Comparison of ENCODE assay signal across 23 cellular contexts in the genomic region with DNA sequence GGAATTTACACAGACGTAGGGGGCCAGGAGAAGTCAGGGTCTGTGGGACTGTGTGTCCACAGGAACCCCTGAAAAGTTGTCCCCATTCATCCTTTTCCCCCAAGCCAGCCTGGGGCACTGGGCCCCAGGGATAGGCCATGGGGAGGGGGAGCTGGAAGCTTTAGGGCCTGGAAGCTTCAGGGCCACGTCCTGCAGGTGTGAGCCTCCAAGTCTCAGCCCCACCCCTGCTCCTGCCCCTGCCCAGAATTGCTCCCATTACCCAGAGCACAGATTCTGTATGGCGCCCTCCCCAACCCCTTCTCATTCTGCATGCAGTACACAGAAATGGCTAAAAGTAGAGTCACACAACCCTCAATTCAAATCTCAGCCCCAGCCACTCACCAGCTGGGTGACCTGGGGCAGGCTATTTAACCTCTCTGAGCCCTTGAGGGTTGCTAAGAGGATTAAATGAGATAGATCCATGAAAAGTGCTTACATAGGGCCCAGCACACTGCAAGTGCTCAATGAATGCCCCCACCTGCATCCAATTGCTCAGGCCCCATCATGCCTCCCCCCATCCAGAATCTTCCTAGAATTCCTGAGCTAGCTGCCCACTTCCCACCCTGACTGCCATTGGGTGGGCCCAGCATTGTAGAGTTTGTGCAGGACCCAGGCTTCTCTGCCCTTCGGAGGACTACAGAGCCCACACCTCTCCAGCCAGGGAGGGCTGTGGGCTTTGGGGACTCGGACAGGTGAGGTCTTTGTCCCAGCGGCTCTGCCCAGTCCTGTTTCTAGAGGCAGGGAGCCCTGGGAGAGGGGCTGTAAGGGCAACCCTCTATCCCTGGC. TPM values are rescaled to one million over a fixed set of nuclear protein-coding genes. Genes with fewer than 3 reads are reported as not detected.
DNase-seq lines count a peak whose midpoint lies in the region; ATAC-seq, FAIRE-seq and TF ChIP-seq lines count a peak whose summit lies in the region.
"Had no signal": no experiment of that assay in that cellular context is flagged by ENCODE, and none has a peak within 500 bp of the region (broad histone marks: within the 10 kb centered on the region; RNA-seq: fewer than 3 reads in every experiment).

No MANE protein-coding gene starts in this region.

- intact Hi-C loops in right lobe of liver (cut with DNase I) (loop anchor here (10.0 kb wide), 2 partner anchors 148 to 288 kb away; no protein-coding TSS in a partner anchor), HepG2 (cut with micrococcal nuclease; ENCODE audit: unreplicated experiment) (no loop called here), K562 (cut with micrococcal nuclease) (no loop called here), aorta (cut with DNase I) (no loop called here)

- TF ChIP-seq POLR2A in right lobe of liver (IDR thresholded peaks at IDR 0.05) (no peak), HepG2 (IDR thresholded peaks at IDR 0.05; ENCODE audit: insufficient read depth in 1 of 2, low read depth in 2 of 2, low read length in 2 of 2) (no peak), K562 (conservative IDR thresholded peaks at IDR 0.05) (no peak)

- peaks cover 2% of the 10 kb centered on the region for H3K9me1 ChIP-seq in K562 (ENCODE audit: control insufficient read depth, insufficient read depth, low read length)

- no peak for TF ChIP-seq CTCF in right lobe of liver (IDR thresholded peaks at IDR 0.05)
- TF ChIP-seq CTCF in HepG2 (CRISPR knock-in tag; IDR thresholded peaks at IDR 0.05): no peak
- no peak for TF ChIP-seq CTCF in K562 (IDR thresholded peaks at IDR 0.05 in 2 of 3, conservative IDR thresholded peaks at IDR 0.05 in 1 of 3; ENCODE audit: insufficient read depth in 2 of 3, low read depth in 1 of 3, low read length in 3 of 3)
- no peak for TF ChIP-seq CTCF in osteoblast (IDR thresholded peaks at IDR 0.05; ENCODE audit: extremely low read depth, low read depth, low read length)

- TF ChIP-seq RAD21 in HepG2 (CRISPR knock-in tag; IDR thresholded peaks at IDR 0.05): no peak
- TF ChIP-seq RAD21 in K562 (CRISPR knock-in tag; conservative IDR thresholded peaks at IDR 0.05 in 1 of 2, IDR thresholded peaks at IDR 0.05 in 1 of 2): no peak

- no peak for FAIRE-seq in HepG2 (lab: Jason Lieb, UNC)
- no peak for FAIRE-seq in K562 (lab: Jason Lieb, UNC)

- ATAC-seq in right lobe of liver (no peak), HepG2 (no peak), K562 (no peak), aorta (ENCODE audit: low FRiP score) (no peak), GM18870 (IDR thresholded peaks at IDR 0.05; ENCODE audit: unreplicated experiment) (no peak)

- in situ Hi-C loops in HepG2 (cut with HindIII; ENCODE audit: extremely low pct_ligation_motif_present, low pct_unique_long_range_greater_than_20kb) (no loop called here), K562 (cut with MboI) (loop anchor here (25.0 kb wide), 1 partner anchor 150 kb away; the partner anchor contains the start of gene ALPL)

- H3K4me2 ChIP-seq in HepG2 (ENCODE audit: low read depth, low read length): no peak overlapping the region
- no peak overlapping the region for H3K4me2 ChIP-seq in K562 (ENCODE audit: insufficient read depth, low read length)
- no peak overlapping the region for H3K4me2 ChIP-seq in osteoblast (ENCODE audit: insufficient read depth, low read length)
- H3K4me2 ChIP-seq: GM23338, PC-9 had no signal

- H2AFZ ChIP-seq in HepG2 (ENCODE audit: low read length) (no peak overlapping the region), K562 (ENCODE audit: low read depth, low read length) (no peak overlapping the region), osteoblast (ENCODE audit: low read length) (no peak overlapping the region)
- H2AFZ ChIP-seq: GM23338, PC-9 had no signal

- 83% methylated on average over 1 of the region's 6 CpGs for WGBS in right lobe of liver (ENCODE audit: insufficient coverage, low coverage, low lambda C conversion rate, missing lambda C conversion rate)
- WGBS in HepG2 (ENCODE audit: low lambda C conversion rate): 100% methylated on average over 4 of the region's 6 CpGs
- 47% methylated on average over 6 of the region's 6 CpGs for WGBS in K562 (ENCODE audit: insufficient coverage, low coverage, missing lambda C conversion rate)
- 71% methylated on average over 6 of the region's 6 CpGs for WGBS in aorta, 2 donors

- H3K36me3 ChIP-seq in right lobe of liver: no peaks in the 10 kb centered on the region
- H3K36me3 ChIP-seq in HepG2 (replicated peaks in 1 of 2; ENCODE audit: control insufficient read depth in 1 of 2, insufficient read depth in 2 of 2, low read length in 2 of 2): peaks cover 2 to 13% of the 10 kb centered on the region in 2 experiments; a peak in 3 of 5 replicates
- H3K36me3 ChIP-seq in K562 (ENCODE audit: control insufficient read depth, insufficient read depth, low read length): peaks cover 8% of the 10 kb centered on the region; the same call in 1 of the 3 replicates
- no peaks in the 10 kb centered on the region for H3K36me3 ChIP-seq in osteoblast (ENCODE audit: insufficient read depth, low read length)
- no peaks in the 10 kb centered on the region for H3K36me3 ChIP-seq in aorta (ENCODE audit: control insufficient read depth in 1 of 2, insufficient read depth in 2 of 2, low read length in 1 of 2)
- H3K36me3 ChIP-seq: BE2C, HAP-1 had no signal

- no peak overlapping the region for H3K27ac ChIP-seq in right lobe of liver
- H3K27ac ChIP-seq in HepG2 (ENCODE audit: extremely low read length, insufficient read depth, low read length): no peak overlapping the region
- H3K27ac ChIP-seq in K562 (ENCODE audit: extremely low read depth, low read depth, low read length): no peak overlapping the region
- no peak overlapping the region for H3K27ac ChIP-seq in osteoblast (ENCODE audit: low read depth, low read length)
- H3K27ac ChIP-seq in aorta (ENCODE audit: low read depth in 1 of 2, low read length in 2 of 2): no peak overlapping the region
- H3K27ac ChIP-seq: PC-9, SK-N-MC had no signal

- CTCF ChIA-PET in HepG2 (lab: Yijun Ruan, JAX; ENCODE audit: low intra/inter-chr PET ratio, low total read pairs): no interaction called here
- CTCF ChIA-PET in K562 (lab: Yijun Ruan, JAX; ENCODE audit: low intra/inter-chr PET ratio): interaction anchor here (0.6 to 0.7 kb wide), 2 partner anchors 98 to 301 kb away, joined by 3 read pairs; no protein-coding TSS in a partner anchor

- no peaks in the 10 kb centered on the region for H3K4me1 ChIP-seq in right lobe of liver
- H3K4me1 ChIP-seq in HepG2 (ENCODE audit: insufficient read depth, low read length): peaks cover 51% of the 10 kb centered on the region
- H3K4me1 ChIP-seq in K562 (replicated peaks in 1 of 2; ENCODE audit: control insufficient read depth in 2 of 2, insufficient read depth in 2 of 2, low read length in 2 of 2): peaks cover 13 to 33% of the 10 kb centered on the region in 2 experiments; a peak in 4 of 5 replicates
- peaks cover 7% of the 10 kb centered on the region for H3K4me1 ChIP-seq in osteoblast (ENCODE audit: insufficient read depth, low read length)
- no peaks in the 10 kb centered on the region for H3K4me1 ChIP-seq in aorta (ENCODE audit: control insufficient read depth in 1 of 2, insufficient read depth in 2 of 2, low read length in 2 of 2)
- H3K4me1 ChIP-seq: BE2C, HAP-1 had no signal

- no peak overlapping the region for H3K9ac ChIP-seq in HepG2 (ENCODE audit: insufficient read depth, low read depth, low read length)
- peak overlapping the region in 1 of 2 experiments; percentile 66; a peak in 1 of 4 replicates for H3K9ac ChIP-seq in K562 (ENCODE audit: insufficient read depth in 1 of 2, low read depth in 2 of 2, low read length in 2 of 2)

- H3K27me3 ChIP-seq in right lobe of liver: no peaks in the 10 kb centered on the region
- no peaks in the 10 kb centered on the region for H3K27me3 ChIP-seq in HepG2 (ENCODE audit: control insufficient read depth in 1 of 2, insufficient read depth in 2 of 2, low read length in 2 of 2)
- no peaks in the 10 kb centered on the region for H3K27me3 ChIP-seq in K562 (ENCODE audit: control insufficient read depth in 2 of 2, insufficient read depth in 2 of 2, low read length in 2 of 2)
- H3K27me3 ChIP-seq in osteoblast (ENCODE audit: insufficient read depth, low read length): peaks cover 31% of the 10 kb centered on the region
- no peaks in the 10 kb centered on the region for H3K27me3 ChIP-seq in aorta (ENCODE audit: control insufficient read depth in 1 of 2, insufficient read depth in 2 of 2, low read length in 1 of 2)
- H3K27me3 ChIP-seq: BE2C had no signal

- H3K9me3 ChIP-seq in right lobe of liver: no peaks in the 10 kb centered on the region
- H3K9me3 ChIP-seq in HepG2 (ENCODE audit: low read length): no peaks in the 10 kb centered on the region
- no peaks in the 10 kb centered on the region for H3K9me3 ChIP-seq in K562 (replicated peaks; ENCODE audit: control insufficient read depth, insufficient read depth, low read depth, low read length)
- no peaks in the 10 kb centered on the region for H3K9me3 ChIP-seq in osteoblast (ENCODE audit: low read depth, low read length)
- no peaks in the 10 kb centered on the region for H3K9me3 ChIP-seq in aorta (ENCODE audit: control insufficient read depth, low read length)
- H3K9me3 ChIP-seq: BE2C, HAP-1 had no signal

- H3K79me2 ChIP-seq in HepG2 (ENCODE audit: insufficient read depth, low read length): no peaks in the 10 kb centered on the region
- H3K79me2 ChIP-seq in K562 (ENCODE audit: control insufficient read depth, insufficient read depth, low read length): no peaks in the 10 kb centered on the region
- no peaks in the 10 kb centered on the region for H3K79me2 ChIP-seq in osteoblast (ENCODE audit: insufficient read depth, low read length)

- POLR2A ChIA-PET in HepG2 (lab: Yijun Ruan, JAX): no interaction called here
- POLR2A ChIA-PET in K562 (lab: Yijun Ruan, JAX): interaction anchor here (0.6 to 1.5 kb wide), 5 partner anchors 9 to 300 kb away, joined by 3 to 6 read pairs (median 3); no protein-coding TSS in a partner anchor

- peaks cover 35% of the 10 kb centered on the region for H4K20me1 ChIP-seq in HepG2 (ENCODE audit: insufficient read depth, low read length)
- peaks cover 23% of the 10 kb centered on the region for H4K20me1 ChIP-seq in K562 (replicated peaks; ENCODE audit: control insufficient read depth, insufficient read depth, low read length)
- peaks cover 13% of the 10 kb centered on the region for H4K20me1 ChIP-seq in osteoblast (ENCODE audit: insufficient read depth, low read length)

- H3K4me3 ChIP-seq in right lobe of liver (no peak overlapping the region), HepG2 (replicated peaks in 1 of 3; ENCODE audit: insufficient read depth in 1 of 3, low read depth in 2 of 3, low read length in 3 of 3) (no peak overlapping the region), K562 (no peak overlapping the region), osteoblast (ENCODE audit: insufficient read depth, low read length) (no peak overlapping the region), aorta (ENCODE audit: low read length in 2 of 2) (no peak overlapping the region)
- H3K4me3 ChIP-seq: GM23338, HAP-1, PC-9, SK-N-MC had no signal

- BruUV-seq in HepG2 (replicated peaks; lab: Mats Ljungman, UMichigan) (no TSS peak), K562 (replicated peaks; lab: Mats Ljungman, UMichigan) (no TSS peak)

- DNase-seq in right lobe of liver (peak; percentile 8 to 31 (median 28)), HepG2 (ENCODE audit: low spot score) (no peak), K562 (ENCODE audit: extremely low read depth in 1 of 4, low spot score in 3 of 4) (no peak), osteoblast (ENCODE audit: insufficient read length, low spot score, missing footprints) (peak; percentile 67), aorta (peak; percentile 26 to 29), cerebellum (ENCODE audit: low spot score) (no peak), NCI-H2081 (lab: John Stamatoyannopoulos, UW) (no peak)
- DNase-seq: BE2C; CD4-positive, CD25-positive, alpha-beta regulatory T cell; DMS79; Kasumi-1; NCI-H1694; NCI-H2081 treated with DMSO at 0.1 percent for 48 hours; NCI-H2171 treated with DMSO at 0.1 percent for 48 hours; NCI-H526 treated with DMSO at 0.1 percent for 48 hours; PC-9; RPMI8226; SHP77 treated with DMSO at 0.1 percent for 48 hours had no signal

- TF ChIP-seq EP300 in HepG2 (IDR thresholded peaks at IDR 0.05; ENCODE audit: low read depth in 2 of 2, low read length in 2 of 2) (no peak), HepG2 (CRISPR knock-in tag; IDR thresholded peaks at IDR 0.05; ENCODE audit: borderline replicate concordance) (no peak), K562 (IDR thresholded peaks at IDR 0.05; ENCODE audit: low read length) (no peak)

RNA-seq across cellular contexts. Expression of gene RAP1GAP, which starts 6.5 kb away (rescaled TPM):
- 10 to 100 TPM in 5 of 6 experiments, 1 to 10 TPM in 1; 8.0 to 38.1 (median 22.2) TPM for total RNA-seq in right lobe of liver
- total RNA-seq in HepG2 (2016; rRNA removed; fragmentation: Illumina TruSeq; extraction: Trizol): 9.7 and 11.9 TPM in 2 replicates
- total RNA-seq in HepG2 (2016; cell fraction: cytosol; rRNA removed; fragmentation: Illumina TruSeq; extraction: Trizol; ENCODE audit: low read depth): 3.8 and 5.0 TPM in 2 replicates
- 7.8 and 12.1 TPM in 2 replicates for total RNA-seq in HepG2 (2016; cell fraction: insoluble cytoplasmic fraction; rRNA removed; fragmentation: Illumina TruSeq; extraction: Trizol)
- total RNA-seq in HepG2 (2016; cell fraction: membrane; rRNA removed; fragmentation: Illumina TruSeq; extraction: Trizol): 9.5 and 11.5 TPM in 2 replicates
- 13.6 and 14.7 TPM in 2 replicates for total RNA-seq in HepG2 (2016; cell fraction: nucleus; rRNA removed; fragmentation: Illumina TruSeq; extraction: Trizol)
- polyA plus RNA-seq in HepG2 (2011; rRNA removed): 37.5 and 46.1 TPM in 2 replicates
- polyA plus RNA-seq in HepG2 (2011; cell fraction: cytosol; rRNA removed): 21.6 and 24.9 TPM in 2 replicates
- polyA plus RNA-seq in HepG2 (2011; cell fraction: nucleus; rRNA removed): 114 and 133 TPM in 2 replicates
- polyA plus RNA-seq in HepG2 (2012): 22.0 and 27.8 TPM in 2 replicates
- polyA plus RNA-seq in HepG2 (2016; cell fraction: cytosol; fragmentation: Illumina TruSeq; extraction: Trizol; ENCODE audit: low read depth): 5.3 and 7.0 TPM in 2 replicates
- polyA plus RNA-seq in HepG2 (2016; cell fraction: insoluble cytoplasmic fraction; fragmentation: Illumina TruSeq; extraction: Trizol; ENCODE audit: low read depth): 17.1 and 23.0 TPM in 2 replicates
- polyA plus RNA-seq in HepG2 (2016; cell fraction: membrane; fragmentation: Illumina TruSeq; extraction: Trizol; ENCODE audit: low read depth): 14.4 and 18.4 TPM in 2 replicates
- 58.0 and 62.8 TPM in 2 replicates for polyA plus RNA-seq in HepG2 (2016; cell fraction: nucleus; fragmentation: Illumina TruSeq; extraction: Trizol; ENCODE audit: insufficient read depth, low read depth)
- polyA minus RNA-seq in HepG2 (2011; rRNA and poly(A)+ RNA removed; ENCODE audit: low replicate concordance): 18.4 and 45.8 TPM in 2 replicates
- polyA minus RNA-seq in HepG2 (2011; cell fraction: cytosol; rRNA and poly(A)+ RNA removed): 12.8 and 14.1 TPM in 2 replicates
- polyA minus RNA-seq in HepG2 (2011; cell fraction: nucleus; rRNA and poly(A)+ RNA removed): 20.8 and 23.4 TPM in 2 replicates
- 41.9 and 97.0 TPM in 2 replicates for total RNA-seq in K562 (2011; cell fraction: chromatin; rRNA removed; ENCODE audit: low replicate concordance)
- total RNA-seq in K562 (2011; cell fraction: nucleolus; rRNA removed): 41.8 and 44.9 TPM in 2 replicates
- total RNA-seq in K562 (2011; cell fraction: nucleoplasm; rRNA removed): 34.0 and 35.7 TPM in 2 replicates
- total RNA-seq in K562 (2014; rRNA removed): 19.2 and 28.0 TPM in 2 replicates
- total RNA-seq in K562 (2014; rRNA removed; fragmentation: Illumina TruSeq; extraction: Trizol): 7.0 and 7.3 TPM in 2 replicates
- total RNA-seq in K562 (2015; rRNA removed; fragmentation: Illumina TruSeq; extraction: Trizol): 9.5 and 9.7 TPM in 2 replicates
- 30.2 and 31.0 TPM in 2 replicates for total RNA-seq in K562 (2021)
- 30.2 and 36.0 TPM in 2 replicates for polyA plus RNA-seq in K562 (2011; rRNA removed)
- polyA plus RNA-seq in K562 (2011; cell fraction: cytosol; rRNA removed): 27.3 and 36.3 TPM in 2 replicates
- 68.0 and 110 TPM in 2 replicates for polyA plus RNA-seq in K562 (2011; cell fraction: nucleus; rRNA removed)
- polyA plus RNA-seq in K562 (2012): 23.3 and 41.5 TPM in 2 replicates
- polyA plus RNA-seq in K562 (2014; fragmentation: Illumina TruSeq; extraction: Trizol): 23.5 and 26.5 TPM in 2 replicates
- polyA plus RNA-seq in K562 (2014; fragmentation: Nextera tagmentation; extraction: Ambion mirVana): under 1 TPM; 0.29 to 0.51 TPM
- polyA plus RNA-seq in K562 (2014; rRNA removed): 21.7 and 22.3 TPM in 2 replicates
- polyA minus RNA-seq in K562 (2011; rRNA and poly(A)+ RNA removed): 25.4 and 27.5 TPM in 2 replicates
- 22.4 and 26.1 TPM in 2 replicates for polyA minus RNA-seq in K562 (2011; cell fraction: cytosol; rRNA and poly(A)+ RNA removed)
- 26.9 and 27.0 TPM in 2 replicates for polyA minus RNA-seq in K562 (2011; cell fraction: nucleus; rRNA and poly(A)+ RNA removed)
- under 0.01 and 0.29 TPM in 2 replicates for total RNA-seq in osteoblast
- under 1 TPM; 0.58 to 0.84 TPM for total RNA-seq in aorta
- 1 to 10 TPM in 1 of 2 donors, under 1 TPM in 1; 0.33 to 4.9 TPM for polyA plus RNA-seq in aorta
- total RNA-seq in cerebellum: 13.5 TPM
- total RNA-seq: MCF 10A had no signal
- polyA plus RNA-seq: CD4-positive, CD25-positive, alpha-beta regulatory T cell had no signal

Comparison
In these comparisons a context has a peak if more than half of its experiments do, and no peak if none do; other contexts are left out.
1. DNase-seq: peak in right lobe of liver (3 of 3), osteoblast (single experiment) and aorta (2 of 2); none in HepG2 (single experiment), K562 (0 of 4), cerebellum (single experiment) and NCI-H2081 (0 of 2).
2. intact Hi-C loops: an anchor here in right lobe of liver (10.0 kb wide); none called in HepG2, K562 and aorta.